25 cellular contexts compared by ENCODE assay signal in the genomic region with DNA sequence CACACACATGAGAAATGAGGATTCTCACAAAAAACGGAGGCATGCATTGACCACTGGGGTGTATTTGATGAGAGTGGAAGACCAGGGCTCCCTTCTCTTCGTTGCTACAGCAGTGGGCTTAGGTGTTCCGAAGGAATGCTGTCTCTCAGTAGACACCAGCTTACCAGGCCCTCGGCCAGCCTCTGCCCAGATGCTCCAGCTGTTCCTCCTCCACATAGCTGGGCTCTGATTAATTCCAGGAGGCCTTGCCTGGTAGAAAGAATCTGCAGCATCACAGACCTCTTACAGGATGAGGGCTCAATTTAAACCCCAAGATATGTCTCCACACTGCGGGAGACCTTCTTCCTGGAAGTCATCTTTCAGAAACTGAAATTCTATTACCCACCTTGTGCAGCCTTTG.
"Had no signal": no experiment of that assay in that cellular context is flagged by ENCODE, and none has a peak within 500 bp of the region (broad histone marks: within the 10 kb centered on the region; RNA-seq: fewer than 3 reads in every experiment).

No MANE protein-coding gene starts in this region.

- H3K4me3 ChIP-seq: cardiac muscle cell, colonic mucosa, gastrocnemius medialis, right lobe of liver, upper lobe of left lung, vagina had no signal

- H3K27me3 ChIP-seq: cardiac muscle cell, colonic mucosa, gastrocnemius medialis, right lobe of liver, upper lobe of left lung, vagina had no signal

- H3K36me3 ChIP-seq: cardiac muscle cell, colonic mucosa, gastrocnemius medialis, right lobe of liver, upper lobe of left lung, vagina had no signal

- H3K27ac ChIP-seq: cardiac muscle cell, colonic mucosa, gastrocnemius medialis, right lobe of liver, upper lobe of left lung, vagina had no signal

- H3K9me3 ChIP-seq: colonic mucosa, gastrocnemius medialis, right lobe of liver, upper lobe of left lung, vagina had no signal

- DNase-seq: activated CD4-positive, alpha-beta memory T cell treated with anti-CD3 and anti-CD28 coated beads for 36 hours; activated CD4-positive, alpha-beta T cell treated with anti-CD3 and anti-CD28 coated beads, Interleukin-2, amount 10 ng/mL, durations not matched to agents 24 days and 14 days; activated CD4-positive, CD25-positive, alpha-beta regulatory T cell treated with anti-CD3 and anti-CD28 coated beads, Interleukin-2, amount 50 U/mL, for 72 hours; activated CD8-positive, alpha-beta memory T cell treated with anti-CD3 and anti-CD28 coated beads, Interleukin-2, amount 50 U/mL, for 4 hours; activated gamma-delta T cell; activated naive CD4-positive, alpha-beta T cell treated with anti-CD3 and anti-CD28 coated beads, Interleukin-2, amount 50 U/mL, for 16 hours; activated T-cell treated with anti-CD3 and anti-CD28 coated beads, Interleukin-2, amount 50 U/mL, for 24 hours; aorta; cerebellar nuclear complex; colonic mucosa; effector CD8-positive, alpha-beta T cell; gastrocnemius medialis; glutamatergic neuron; left colon; naive thymus-derived CD4-positive, alpha-beta T cell; occipital lobe; right lobe of liver; small intestine; stimulated activated CD4-positive, alpha-beta T cell treated with anti-CD3 and anti-CD28 coated beads, Interleukin-4, amount 100 ng/mL, for 24 hours; stimulated activated naive CD8-positive, alpha-beta T cell treated with anti-CD3 and anti-CD28 coated beads, Interleukin-15, amount 100 ng/mL, for 72 hours; substantia nigra; T-helper 9 cell; upper lobe of left lung had no signal

- H3K4me1 ChIP-seq: colonic mucosa, gastrocnemius medialis, right lobe of liver, upper lobe of left lung, vagina had no signal
